Comparison of ENCODE assay signal across 10 cellular contexts in genomic region chr17:73278465-73279453, GRCh38. TPM values are rescaled to one million over a fixed set of nuclear protein-coding genes. Genes with fewer than 3 reads are reported as not detected.
DNase-seq lines count a peak whose midpoint lies in the region; ATAC-seq and TF ChIP-seq lines count a peak whose summit lies in the region.
"Had no signal": no experiment of that assay in that cellular context is flagged by ENCODE, and none has a peak within 500 bp of the region (broad histone marks: within the 10 kb centered on the region; RNA-seq: fewer than 3 reads in every experiment).

No MANE protein-coding gene starts in this region.

- H3K27me3 ChIP-seq in SJCRH30 = no peaks in the 10 kb centered on the region

- no peak overlapping the region for H3K27ac Mint-ChIP-seq in activated T-helper 1 cell treated with anti-CD3 and anti-CD28 coated beads, Interleukin-12 subunit alpha, Interleukin-12 subunit beta, Interleukin-2, Interleukin-4 antibody, amounts not matched to agents 30 ng/mL and 10 ng/mL and 1 ng/mL, durations not matched to agents 14 hours and 24 hours and 36 hours
- H3K27ac Mint-ChIP-seq: natural killer cell treated with Interleukin-12 subunit alpha and Interleukin-12 subunit beta and Interleukin-15 and Interleukin-18, amount 100 ng/mL, for 72 hours; stimulated activated naive CD8-positive, alpha-beta T cell treated with anti-CD3 and anti-CD28 coated beads, Interleukin-15, amount 100 ng/mL, for 72 hours had no signal

- ATAC-seq in left cardiac atrium (peak; percentile 33 to 63), GM18858 (IDR thresholded peaks at IDR 0.05; ENCODE audit: unreplicated experiment) (no peak), HG03135 (IDR thresholded peaks at IDR 0.05; ENCODE audit: unreplicated experiment) (no peak)
- ATAC-seq: stimulated activated naive CD8-positive, alpha-beta T cell treated with anti-CD3 and anti-CD28 coated beads, Interleukin-15, amount 100 ng/mL, for 72 hours had no signal

- intact Hi-C loops in left cardiac atrium (cut with DNase I) = no loop called here
- intact Hi-C loops in activated T-helper 1 cell treated with anti-CD3 and anti-CD28 coated beads, Interleukin-12 subunit alpha, Interleukin-12 subunit beta, Interleukin-2, Interleukin-4 antibody, amounts not matched to agents 30 ng/mL and 10 ng/mL and 1 ng/mL, durations not matched to agents 14 hours and 24 hours and 36 hours (cut with micrococcal nuclease) = no loop called here

- DNase-seq in KBM-7 (peak; percentile 9), SJCRH30 (peak; percentile 58 to 72), left cardiac atrium (peak; percentile 52), superior temporal gyrus (ENCODE audit: extremely low spot score) (peak; percentile 33), GM13976 (ENCODE audit: low spot score) (no peak)
- no peak for DNase-seq in activated T-helper 1 cell treated with anti-CD3 and anti-CD28 coated beads, Interleukin-12 subunit alpha, Interleukin-12 subunit beta, Interleukin-2, Interleukin-4 antibody, amounts not matched to agents 30 ng/mL and 10 ng/mL and 1 ng/mL, durations not matched to agents 14 hours and 24 hours and 36 hours (ENCODE audit: low spot score)
- DNase-seq: stimulated activated naive CD8-positive, alpha-beta T cell treated with anti-CD3 and anti-CD28 coated beads, Interleukin-15, amount 100 ng/mL, for 72 hours had no signal

- peaks cover 5% of the 10 kb centered on the region for H3K27me3 Mint-ChIP-seq in activated T-helper 1 cell treated with anti-CD3 and anti-CD28 coated beads, Interleukin-12 subunit alpha, Interleukin-12 subunit beta, Interleukin-2, Interleukin-4 antibody, amounts not matched to agents 30 ng/mL and 10 ng/mL and 1 ng/mL, durations not matched to agents 14 hours and 24 hours and 36 hours (ENCODE audit: insufficient read depth)
- H3K27me3 Mint-ChIP-seq: stimulated activated naive CD8-positive, alpha-beta T cell treated with anti-CD3 and anti-CD28 coated beads, Interleukin-15, amount 100 ng/mL, for 72 hours had no signal

- no peaks in the 10 kb centered on the region for H3K36me3 Mint-ChIP-seq in activated T-helper 1 cell treated with anti-CD3 and anti-CD28 coated beads, Interleukin-12 subunit alpha, Interleukin-12 subunit beta, Interleukin-2, Interleukin-4 antibody, amounts not matched to agents 30 ng/mL and 10 ng/mL and 1 ng/mL, durations not matched to agents 14 hours and 24 hours and 36 hours (ENCODE audit: low read depth)
- H3K36me3 Mint-ChIP-seq: natural killer cell treated with Interleukin-12 subunit alpha and Interleukin-12 subunit beta and Interleukin-15 and Interleukin-18, amount 100 ng/mL, for 72 hours had no signal

- no peaks in the 10 kb centered on the region for H3K9me3 ChIP-seq in SJCRH30 (replicated peaks)

- no peak overlapping the region for H3K4me3 ChIP-seq in SJCRH30

- in situ Hi-C loops in KBM-7 (cut with MboI; ENCODE audit: low pct_unique_long_range_greater_than_20kb, low sequenced_read_pairs) = no loop called here
- in situ Hi-C loops in GM13976 (cut with MboI; ENCODE audit: low sequenced_read_pairs, unreplicated experiment) = no loop called here

- no peak overlapping the region for H3K4me3 Mint-ChIP-seq in activated T-helper 1 cell treated with anti-CD3 and anti-CD28 coated beads, Interleukin-12 subunit alpha, Interleukin-12 subunit beta, Interleukin-2, Interleukin-4 antibody, amounts not matched to agents 30 ng/mL and 10 ng/mL and 1 ng/mL, durations not matched to agents 14 hours and 24 hours and 36 hours
- H3K4me3 Mint-ChIP-seq: natural killer cell treated with Interleukin-12 subunit alpha and Interleukin-12 subunit beta and Interleukin-15 and Interleukin-18, amount 100 ng/mL, for 72 hours; stimulated activated naive CD8-positive, alpha-beta T cell treated with anti-CD3 and anti-CD28 coated beads, Interleukin-15, amount 100 ng/mL, for 72 hours had no signal

- no peaks in the 10 kb centered on the region for H3K36me3 ChIP-seq in SJCRH30

- H3K27ac ChIP-seq in SJCRH30 = no peak overlapping the region

- no peaks in the 10 kb centered on the region for H3K4me1 Mint-ChIP-seq in activated T-helper 1 cell treated with anti-CD3 and anti-CD28 coated beads, Interleukin-12 subunit alpha, Interleukin-12 subunit beta, Interleukin-2, Interleukin-4 antibody, amounts not matched to agents 30 ng/mL and 10 ng/mL and 1 ng/mL, durations not matched to agents 14 hours and 24 hours and 36 hours (ENCODE audit: low read depth)
- H3K4me1 Mint-ChIP-seq: stimulated activated naive CD8-positive, alpha-beta T cell treated with anti-CD3 and anti-CD28 coated beads, Interleukin-15, amount 100 ng/mL, for 72 hours had no signal

- TF ChIP-seq CTCF in GM13976 (IDR thresholded peaks at IDR 0.05; ENCODE audit: borderline replicate concordance, control extremely low read depth, extremely low read depth, insufficient read depth, missing control alignments) = no peak

- no peaks in the 10 kb centered on the region for H3K9me3 Mint-ChIP-seq in activated T-helper 1 cell treated with anti-CD3 and anti-CD28 coated beads, Interleukin-12 subunit alpha, Interleukin-12 subunit beta, Interleukin-2, Interleukin-4 antibody, amounts not matched to agents 30 ng/mL and 10 ng/mL and 1 ng/mL, durations not matched to agents 14 hours and 24 hours and 36 hours
- H3K9me3 Mint-ChIP-seq: natural killer cell treated with Interleukin-12 subunit alpha and Interleukin-12 subunit beta and Interleukin-15 and Interleukin-18, amount 100 ng/mL, for 72 hours; stimulated activated naive CD8-positive, alpha-beta T cell treated with anti-CD3 and anti-CD28 coated beads, Interleukin-15, amount 100 ng/mL, for 72 hours had no signal

- H3K4me1 ChIP-seq in SJCRH30 = peaks cover 14% of the 10 kb centered on the region; the same call in 1 of the 2 replicates

RNA-seq across cellular contexts. Expression of gene CPSF4L, which starts 17.1 kb away (rescaled TPM):
- total RNA-seq in SJCRH30 (2014; rRNA removed; shearing (Covaris generic)) = not detected in 2 replicates
- total RNA-seq in left cardiac atrium = not detected
- not detected in 2 replicates for total RNA-seq in activated T-helper 1 cell treated with anti-CD3 and anti-CD28 coated beads, Interleukin-12 subunit alpha, Interleukin-12 subunit beta, Interleukin-2, Interleukin-4 antibody, amounts not matched to agents 30 ng/mL and 10 ng/mL and 1 ng/mL, durations not matched to agents 14 hours and 24 hours and 36 hours
- total RNA-seq: natural killer cell treated with Interleukin-12 subunit alpha and Interleukin-12 subunit beta and Interleukin-15 and Interleukin-18, amount 100 ng/mL, for 72 hours had no signal

RNA-seq across cellular contexts. Expression of gene CDC42EP4, which starts 33.0 kb away (rescaled TPM):
- total RNA-seq in SJCRH30 (2014; rRNA removed; shearing (Covaris generic)) = 21.7 and 22.2 TPM in 2 replicates
- total RNA-seq in left cardiac atrium = 10 to 100 TPM; 44.9 to 80.5 TPM
- total RNA-seq in activated T-helper 1 cell treated with anti-CD3 and anti-CD28 coated beads, Interleukin-12 subunit alpha, Interleukin-12 subunit beta, Interleukin-2, Interleukin-4 antibody, amounts not matched to agents 30 ng/mL and 10 ng/mL and 1 ng/mL, durations not matched to agents 14 hours and 24 hours and 36 hours = 0.78 and 1.1 TPM in 2 replicates

Comparison
In these comparisons a context has a peak if more than half of its experiments do, and no peak if none do; other contexts are left out.
1. DNase-seq: peak in KBM-7 (single experiment), SJCRH30 (2 of 2), left cardiac atrium (single experiment) and superior temporal gyrus (single experiment); none in activated T-helper 1 cell treated with anti-CD3 and anti-CD28 coated beads, Interleukin-12 subunit alpha, Interleukin-12 subunit beta, Interleukin-2, Interleukin-4 antibody, amounts not matched to agents 30 ng/mL and 10 ng/mL and 1 ng/mL, durations not matched to agents 14 hours and 24 hours and 36 hours (single experiment) and GM13976 (single experiment).
2. ATAC-seq: peak in left cardiac atrium (2 of 2); none in GM18858 (single experiment) and HG03135 (single experiment).
3. RNA of gene CDC42EP4, which starts 33.0 kb away (total RNA-seq): 44.9 to 80.5 TPM in left cardiac atrium and 21.7 to 22.2 TPM in SJCRH30; 0.78 to 1.1 TPM in activated T-helper 1 cell treated with anti-CD3 and anti-CD28 coated beads, Interleukin-12 subunit alpha, Interleukin-12 subunit beta, Interleukin-2, Interleukin-4 antibody, amounts not matched to agents 30 ng/mL and 10 ng/mL and 1 ng/mL, durations not matched to agents 14 hours and 24 hours and 36 hours; every median in the first group is over 10 times any median in the second.